Comparison of ENCODE assay signal across 21 cellular contexts in genomic region chr3:51619983-51620382, GRCh38. TPM values are rescaled to one million over a fixed set of nuclear protein-coding genes. Genes with fewer than 3 reads are reported as not detected.
DNase-seq lines count a peak whose midpoint lies in the region; ATAC-seq and TF ChIP-seq lines count a peak whose summit lies in the region.
"Had no signal": no experiment of that assay in that cellular context is flagged by ENCODE, and none has a peak within 500 bp of the region (broad histone marks: within the 10 kb centered on the region; RNA-seq: fewer than 3 reads in every experiment).

No MANE protein-coding gene starts in this region.

- no peak for TF ChIP-seq POLR2A in gastroesophageal sphincter (IDR thresholded peaks at IDR 0.05)
- TF ChIP-seq POLR2A in vagina (IDR thresholded peaks at IDR 0.05) = no peak

- TF ChIP-seq CTCF in WTC11 (IDR thresholded peaks at IDR 0.05) (no peak), gastroesophageal sphincter (IDR thresholded peaks at IDR 0.05) (no peak), vagina (IDR thresholded peaks at IDR 0.05) (no peak), Caco-2 (IDR thresholded peaks at IDR 0.05; ENCODE audit: insufficient read depth in 1 of 2, low read depth in 1 of 2, low read length in 1 of 2, severe bottlenecking in 1 of 2, unreplicated experiment in 1 of 2) (no peak)

- H3K9me3 ChIP-seq in gastroesophageal sphincter = no peaks in the 10 kb centered on the region
- no peaks in the 10 kb centered on the region for H3K9me3 ChIP-seq in vagina
- no peaks in the 10 kb centered on the region for H3K9me3 ChIP-seq in Caco-2

- no peaks in the 10 kb centered on the region for H3K27me3 ChIP-seq in gastroesophageal sphincter
- no peaks in the 10 kb centered on the region for H3K27me3 ChIP-seq in rectal smooth muscle tissue (ENCODE audit: control insufficient read depth, insufficient read depth, low read length)
- H3K27me3 ChIP-seq in vagina = no peaks in the 10 kb centered on the region
- H3K27me3 ChIP-seq in Caco-2 (replicated peaks; ENCODE audit: control insufficient read depth, insufficient read depth, low read length) = no peaks in the 10 kb centered on the region

- DNase-seq in WTC11 (ENCODE audit: low spot score) (no peak), vagina (ENCODE audit: extremely low spot score in 2 of 2) (no peak), Caco-2 (no peak)
- no peak for DNase-seq in activated CD4-positive, alpha-beta T cell treated with anti-CD3 and anti-CD28 coated beads for 1 hour
- DNase-seq in activated naive CD4-positive, alpha-beta T cell treated with anti-CD3 and anti-CD28 coated beads for 36 hours = no peak
- DNase-seq: AML-193, DMS153, GF-D8, H9, Karpas-422, NCI-H1436, NCI-H1930, NCI-H345, NCI-H524 treated with DMSO at 0.1 percent for 48 hours, PC-9, SIG-M5 had no signal

- POLR2A ChIA-PET in WTC11 (lab: Charles Lee) = interaction anchor here (0.6 kb wide), 1 partner anchor 901 kb away, joined by 4 read pairs; no protein-coding TSS in a partner anchor
- POLR2A ChIA-PET in Caco-2 (lab: Charles Lee) = interaction anchor here (0.9 kb wide), 1 partner anchor 120 kb away, joined by 11 read pairs; the partner anchor contains the start of gene DCAF1

- no peak overlapping the region for H3K9ac ChIP-seq in rectal smooth muscle tissue (ENCODE audit: low read length)

- BruUV-seq in Caco-2 (replicated peaks; lab: Mats Ljungman, UMichigan) = no TSS peak

- H3K4me3 Mint-ChIP-seq in WTC11 (no peak overlapping the region), Caco-2 (ENCODE audit: unreplicated experiment) (no peak overlapping the region)
- no peak overlapping the region for H3K4me3 Mint-ChIP-seq in activated naive CD4-positive, alpha-beta T cell treated with anti-CD3 and anti-CD28 coated beads for 36 hours
- H3K4me3 Mint-ChIP-seq: H9, IgD-negative memory B cell had no signal

- H3K4me3 ChIP-seq in gastroesophageal sphincter (no peak overlapping the region), rectal smooth muscle tissue (ENCODE audit: low read length) (no peak overlapping the region), vagina (no peak overlapping the region), Caco-2 (ENCODE audit: low read depth, low read length) (no peak overlapping the region)
- H3K4me3 ChIP-seq: PC-9 had no signal

- ATAC-seq in WTC11 (no peak), gastroesophageal sphincter (no peak)

- intact Hi-C loops in vagina (cut with DNase I) (no loop called here), Caco-2 (cut with micrococcal nuclease; ENCODE audit: unreplicated experiment) (no loop called here)
- intact Hi-C loops in activated naive CD4-positive, alpha-beta T cell treated with anti-CD3 and anti-CD28 coated beads for 36 hours (cut with micrococcal nuclease) = no loop called here

- H3K27ac ChIP-seq in gastroesophageal sphincter = peak overlapping the region; percentile 3 to 76 (median 67)
- peak overlapping the region; percentile 73 for H3K27ac ChIP-seq in rectal smooth muscle tissue (ENCODE audit: low read depth, low read length)
- peak overlapping the region; percentile 4 for H3K27ac ChIP-seq in vagina
- H3K27ac ChIP-seq: HL-60, PC-9, RWPE1 had no signal

- no peaks in the 10 kb centered on the region for H3K36me3 Mint-ChIP-seq in WTC11
- peaks cover 6% of the 10 kb centered on the region for H3K36me3 Mint-ChIP-seq in Caco-2 (ENCODE audit: insufficient read depth, unreplicated experiment)
- no peaks in the 10 kb centered on the region for H3K36me3 Mint-ChIP-seq in activated naive CD4-positive, alpha-beta T cell treated with anti-CD3 and anti-CD28 coated beads for 36 hours (ENCODE audit: low read depth)

- H3K27ac Mint-ChIP-seq in WTC11 (no peak overlapping the region), Caco-2 (ENCODE audit: unreplicated experiment) (no peak overlapping the region)
- H3K27ac Mint-ChIP-seq in activated naive CD4-positive, alpha-beta T cell treated with anti-CD3 and anti-CD28 coated beads for 36 hours = no peak overlapping the region
- H3K27ac Mint-ChIP-seq: IgD-negative memory B cell had no signal

- H3K9me3 Mint-ChIP-seq in WTC11 = no peaks in the 10 kb centered on the region
- H3K9me3 Mint-ChIP-seq in Caco-2 (ENCODE audit: unreplicated experiment) = no peaks in the 10 kb centered on the region
- no peaks in the 10 kb centered on the region for H3K9me3 Mint-ChIP-seq in activated naive CD4-positive, alpha-beta T cell treated with anti-CD3 and anti-CD28 coated beads for 36 hours
- H3K9me3 Mint-ChIP-seq: H9, IgD-negative memory B cell had no signal

- no peak for TF ChIP-seq EP300 in gastroesophageal sphincter (IDR thresholded peaks at IDR 0.05)

- H3K36me3 ChIP-seq in gastroesophageal sphincter (no peaks in the 10 kb centered on the region), rectal smooth muscle tissue (ENCODE audit: control insufficient read depth, insufficient read depth, low read length) (no peaks in the 10 kb centered on the region), vagina (no peaks in the 10 kb centered on the region), Caco-2 (ENCODE audit: control insufficient read depth, insufficient read depth, low read length) (no peaks in the 10 kb centered on the region)

- H3K4me1 Mint-ChIP-seq in WTC11 (peaks cover 17% of the 10 kb centered on the region), Caco-2 (ENCODE audit: low read depth, unreplicated experiment) (peaks cover 15% of the 10 kb centered on the region)
- H3K4me1 Mint-ChIP-seq in activated naive CD4-positive, alpha-beta T cell treated with anti-CD3 and anti-CD28 coated beads for 36 hours (ENCODE audit: low read depth) = peaks cover 2% of the 10 kb centered on the region

- H3K4me1 ChIP-seq in gastroesophageal sphincter = peaks cover 10 to 64% (median 12%) of the 10 kb centered on the region in 3 donors
- H3K4me1 ChIP-seq in rectal smooth muscle tissue (ENCODE audit: control insufficient read depth, insufficient read depth, low read length) = peaks cover 26% of the 10 kb centered on the region
- H3K4me1 ChIP-seq in vagina = peaks cover 40% of the 10 kb centered on the region
- H3K4me1 ChIP-seq in Caco-2 = 0 out of 2 replicates have a peak, but pooled peaks cover 3% of the 10 kb centered on the region

- H3K27me3 Mint-ChIP-seq in WTC11 (ENCODE audit: low read depth) (no peaks in the 10 kb centered on the region), Caco-2 (ENCODE audit: insufficient read depth, unreplicated experiment) (no peaks in the 10 kb centered on the region)
- H3K27me3 Mint-ChIP-seq in activated naive CD4-positive, alpha-beta T cell treated with anti-CD3 and anti-CD28 coated beads for 36 hours (ENCODE audit: low read depth) = no peaks in the 10 kb centered on the region
- H3K27me3 Mint-ChIP-seq: IgD-negative memory B cell had no signal

- 86% methylated on average over 4 of the region's 4 CpGs; no CpG with 5 or more reads in 1 of the 2 donors for WGBS in gastroesophageal sphincter (ENCODE audit: low coverage in 1 of 2), 2 donors

- CTCF ChIA-PET in WTC11 (lab: Charles Lee) = interaction anchor here (1.0 kb wide), 1 partner anchor 120 kb away, joined by 3 read pairs; the partner anchor contains the start of gene DCAF1
- CTCF ChIA-PET in Caco-2 (lab: Charles Lee) = interaction anchor here (0.7 kb wide), 1 partner anchor 192 kb away, joined by 4 read pairs; no protein-coding TSS in a partner anchor
- CTCF ChIA-PET in activated naive CD4-positive, alpha-beta T cell treated with anti-CD3 and anti-CD28 coated beads for 36 hours (lab: Charles Lee) = interaction anchor here (0.6 to 0.9 kb wide), 2 partner anchors 13 to 61 kb away, joined by 3 to 5 read pairs; no protein-coding TSS in a partner anchor

TF ChIP-seq in WTC11, 78 proteins besides CTCF, POLR2A, EP300 and RAD21:
- TF ChIP-seq ATF2 (CRISPR knock-in tag; IDR thresholded peaks at IDR 0.05; ENCODE audit: borderline replicate concordance, low read depth) (no peak), ZNF121 (CRISPR knock-in tag; IDR thresholded peaks at IDR 0.05) (peak; percentile 82), ZSCAN18 (CRISPR knock-in tag; IDR thresholded peaks at IDR 0.05) (no peak)

RNA-seq across cellular contexts. Expression of gene TEX264, which starts 51.1 kb away (rescaled TPM):
- 11.8 to 17.5 TPM (median 17.5 TPM) in 3 replicates for total RNA-seq in WTC11 (2021)
- total RNA-seq in gastroesophageal sphincter = 10 to 100 TPM; 43.9 to 67.5 (median 51.4) TPM
- 66.8 TPM for total RNA-seq in vagina
- total RNA-seq in Caco-2 (2022) = 32.4 and 37.9 TPM in 2 replicates
- total RNA-seq in activated naive CD4-positive, alpha-beta T cell treated with anti-CD3 and anti-CD28 coated beads for 36 hours = 10 to 100 TPM; 23.7 to 26.6 TPM

Comparison
In these comparisons a context has a peak if more than half of its experiments do, and no peak if none do; other contexts are left out.
1. H3K27ac ChIP-seq: peak in every context shown above with its lines; median percentile 73 in rectal smooth muscle tissue; 67 in gastroesophageal sphincter; 4 in vagina.